ENCODE assay signal across 1 cellular context in genomic region chr1:113804421-113805255, GRCh38.
TF ChIP-seq lines count a peak whose summit lies in the region.

No MANE protein-coding gene starts in this region.

TF ChIP-seq in K562, 482 proteins besides CTCF, POLR2A, EP300 and RAD21 (continued from another document and continues in another):
- no peak for TF ChIP-seq NUFIP1 (IDR thresholded peaks at IDR 0.05; ENCODE audit: partially characterized antibody)
- no peak for TF ChIP-seq STAT6 (CRISPR knock-in tag; IDR thresholded peaks at IDR 0.05)
- TF ChIP-seq DEAF1 (CRISPR knock-in tag; IDR thresholded peaks at IDR 0.05) = no peak
- no peak for TF ChIP-seq RBBP5 (IDR thresholded peaks at IDR 0.05; ENCODE audit: borderline replicate concordance, insufficient read depth, low read length, poor library complexity, severe bottlenecking)
- no peak for TF ChIP-seq KAT8 (IDR thresholded peaks at IDR 0.05; ENCODE audit: low read depth)
- TF ChIP-seq MAFK (IDR thresholded peaks at IDR 0.05; ENCODE audit: low read length) = no peak
- no peak for TF ChIP-seq ZBTB17 (CRISPR knock-in tag; IDR thresholded peaks at IDR 0.05)
- no peak for TF ChIP-seq E2F5 (CRISPR knock-in tag; IDR thresholded peaks at IDR 0.05)
- no peak for TF ChIP-seq TOE1 (IDR thresholded peaks at IDR 0.05; ENCODE audit: borderline replicate concordance)
- TF ChIP-seq TOE1 (CRISPR knock-in tag; IDR thresholded peaks at IDR 0.05; ENCODE audit: borderline replicate concordance, low read depth) = no peak
- no peak for TF ChIP-seq SIX5 (IDR thresholded peaks at IDR 0.05; ENCODE audit: borderline replicate concordance in 1 of 2, insufficient read depth in 1 of 2, low read depth in 1 of 2, low read length in 2 of 2)
- no peak for TF ChIP-seq MLX (CRISPR knock-in tag; conservative IDR thresholded peaks at IDR 0.05)
- no peak for TF ChIP-seq ZNF398 (CRISPR knock-in tag; IDR thresholded peaks at IDR 0.05)
- peak; percentile 47 for TF ChIP-seq TAF9B (IDR thresholded peaks at IDR 0.05; ENCODE audit: partially characterized antibody)
- 0 out of 2 replicates have a peak, but pooled peaks have one; percentile 61 for TF ChIP-seq NBN (IDR thresholded peaks at IDR 0.05; ENCODE audit: low read depth)
- TF ChIP-seq ZNF699 (CRISPR knock-in tag; IDR thresholded peaks at IDR 0.05; ENCODE audit: insufficient replicate concordance) = no peak
- 0 out of 2 replicates have a peak, but pooled peaks have one; percentile 53 for TF ChIP-seq EHMT2 (IDR thresholded peaks at IDR 0.05)
- TF ChIP-seq DPF2 (IDR thresholded peaks at IDR 0.05) = peak; percentile 98
- no peak for TF ChIP-seq ZNF165 (CRISPR knock-in tag; IDR thresholded peaks at IDR 0.05; ENCODE audit: borderline replicate concordance)
- TF ChIP-seq SNIP1 (IDR thresholded peaks at IDR 0.05; ENCODE audit: low read depth) = no peak
- TF ChIP-seq FOXO4 (CRISPR knock-in tag; IDR thresholded peaks at IDR 0.05) = no peak
- no peak for TF ChIP-seq PRPF4 (IDR thresholded peaks at IDR 0.05; ENCODE audit: insufficient read depth, low read depth, low read length, poor library complexity, severe bottlenecking)
- no peak for TF ChIP-seq TGIF2 (CRISPR knock-in tag; IDR thresholded peaks at IDR 0.05)
- TF ChIP-seq ILK (tag; IDR thresholded peaks at IDR 0.05; ENCODE audit: borderline replicate concordance, low read depth) = no peak
- TF ChIP-seq KLF1 (tag; IDR thresholded peaks at IDR 0.05) = no peak
- no peak for TF ChIP-seq ZNF146 (CRISPR knock-in tag; IDR thresholded peaks at IDR 0.05; ENCODE audit: unreplicated experiment)
- no peak for TF ChIP-seq ZMIZ1 (IDR thresholded peaks at IDR 0.05; ENCODE audit: low read depth in 2 of 2, low read length in 2 of 2)
- no peak for TF ChIP-seq MECOM (CRISPR knock-in tag; IDR thresholded peaks at IDR 0.05)
- TF ChIP-seq PATZ1 (CRISPR knock-in tag; IDR thresholded peaks at IDR 0.05; ENCODE audit: borderline replicate concordance) = no peak
- TF ChIP-seq ELF4 (CRISPR knock-in tag; IDR thresholded peaks at IDR 0.05) = no peak
- TF ChIP-seq MCM7 (IDR thresholded peaks at IDR 0.05) = no peak; a peak in 1 of 4 replicates
- peak; percentile 81; the same call in 1 of the 2 replicates for TF ChIP-seq HDAC2 (IDR thresholded peaks at IDR 0.05)
- no peak for TF ChIP-seq ZNF197 (CRISPR knock-in tag; IDR thresholded peaks at IDR 0.05; ENCODE audit: low read depth)
- no peak for TF ChIP-seq SMAD3 (CRISPR knock-in tag; conservative IDR thresholded peaks at IDR 0.05)
- TF ChIP-seq ZNF583 (CRISPR knock-in tag; IDR thresholded peaks at IDR 0.05) = no peak
- TF ChIP-seq CUX1 (CRISPR knock-in tag; IDR thresholded peaks at IDR 0.05) = no peak
- no peak for TF ChIP-seq SAFB (IDR thresholded peaks at IDR 0.05; ENCODE audit: borderline replicate concordance, low read depth, low read length)
- TF ChIP-seq ZNF639 (CRISPR knock-in tag; conservative IDR thresholded peaks at IDR 0.05 in 1 of 2, IDR thresholded peaks at IDR 0.05 in 1 of 2) = 0 out of 4 replicates have a peak, but pooled peaks of 1 of the 2 experiments have one; percentile 38
- no peak for TF ChIP-seq SMAD1 (IDR thresholded peaks at IDR 0.05; ENCODE audit: low read depth, low read length, partially characterized antibody)
